8 cellular contexts compared by ENCODE assay signal in the genomic region with DNA sequence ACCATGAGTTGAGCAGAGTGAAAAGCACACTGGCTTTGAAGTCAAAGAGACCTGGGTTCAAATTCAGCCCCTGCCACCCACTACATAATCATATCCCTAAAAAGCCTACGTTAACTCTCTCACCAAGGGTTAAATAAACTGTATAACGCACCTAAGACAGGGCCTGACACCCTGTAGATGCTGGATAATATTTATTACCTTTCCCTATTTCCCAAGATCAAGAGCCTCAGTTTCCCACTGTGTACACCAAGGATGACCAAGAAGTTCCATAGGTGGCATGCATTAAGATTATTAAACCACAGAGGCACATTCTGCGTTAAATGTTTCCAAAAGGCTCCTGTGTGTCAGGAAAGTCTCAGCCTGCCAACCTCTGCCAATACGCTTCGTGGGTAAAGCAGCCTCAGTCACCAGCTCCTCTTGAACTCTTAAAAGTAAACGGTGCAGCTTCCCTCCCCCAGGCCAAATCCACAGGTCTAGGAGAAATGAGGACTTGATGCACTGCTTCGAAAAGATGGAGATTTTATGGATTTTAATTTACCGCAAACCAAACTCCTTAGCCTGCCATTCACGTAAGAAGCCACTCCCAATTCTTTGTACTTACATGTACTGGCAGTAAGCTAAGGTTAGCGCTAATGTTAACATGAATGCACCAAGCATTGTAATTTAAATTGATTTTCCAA. TPM values are rescaled to one million over a fixed set of nuclear protein-coding genes. Genes with fewer than 3 reads are reported as not detected.
DNase-seq lines count a peak whose midpoint lies in the region; ATAC-seq and TF ChIP-seq lines count a peak whose summit lies in the region.

No MANE protein-coding gene starts in this region.

- peak overlapping the region; percentile 83 for H3K4me3 Mint-ChIP-seq in activated CD8-positive, alpha-beta T cell treated with anti-CD3 and anti-CD28 coated beads for 36 hours

- intact Hi-C loops in Right ventricle myocardium superior (cut with DNase I) (loop anchor here (10.0 kb wide), 1 partner anchor 62 kb away; no protein-coding TSS in a partner anchor), left lung (cut with DNase I) (no loop called here), upper lobe of right lung (cut with DNase I) (no loop called here)
- intact Hi-C loops in activated CD8-positive, alpha-beta T cell treated with anti-CD3 and anti-CD28 coated beads for 36 hours (cut with micrococcal nuclease) = loop anchor here (5.0 kb wide), 3 partner anchors 45 to 70 kb away; no protein-coding TSS in a partner anchor

- CTCF ChIA-PET in activated CD8-positive, alpha-beta T cell treated with anti-CD3 and anti-CD28 coated beads for 36 hours (lab: Charles Lee) = interaction anchor here (0.8 to 2.7 kb wide), 14 partner anchors 9 to 75 kb away, joined by 3 to 11 read pairs (median 3); no protein-coding TSS in a partner anchor

- H3K4me1 ChIP-seq in right atrium auricular region (peaks cover 0 to 68% of the 10 kb centered on the region in 2 donors), left lung (peaks cover 25 to 80% of the 10 kb centered on the region in 2 donors), upper lobe of right lung (peaks cover 66% of the 10 kb centered on the region)

- H3K36me3 Mint-ChIP-seq in activated CD8-positive, alpha-beta T cell treated with anti-CD3 and anti-CD28 coated beads for 36 hours (ENCODE audit: low read depth) = peaks cover 23% of the 10 kb centered on the region

- H3K9me3 Mint-ChIP-seq in activated CD8-positive, alpha-beta T cell treated with anti-CD3 and anti-CD28 coated beads for 36 hours = no peaks in the 10 kb centered on the region

- no peaks in the 10 kb centered on the region for H3K36me3 ChIP-seq in right atrium auricular region
- H3K36me3 ChIP-seq in left lung = no peaks in the 10 kb centered on the region
- H3K36me3 ChIP-seq in upper lobe of right lung = no peaks in the 10 kb centered on the region

- POLR2A ChIA-PET in activated CD8-positive, alpha-beta T cell treated with anti-CD3 and anti-CD28 coated beads for 36 hours (lab: Charles Lee) = interaction anchor here (0.8 to 2.8 kb wide), 13 partner anchors 9 to 79 kb away, joined by 3 to 11 read pairs (median 3); no protein-coding TSS in a partner anchor

- H3K9me3 ChIP-seq in right atrium auricular region = no peaks in the 10 kb centered on the region
- no peaks in the 10 kb centered on the region for H3K9me3 ChIP-seq in left lung
- H3K9me3 ChIP-seq in upper lobe of right lung = no peaks in the 10 kb centered on the region

- peak overlapping the region; percentile 86 for H3K27ac Mint-ChIP-seq in activated CD8-positive, alpha-beta T cell treated with anti-CD3 and anti-CD28 coated beads for 36 hours

- DNase-seq in right atrium auricular region (ENCODE audit: low spot score) (no peak), Right ventricle myocardium superior (no peak), left lung (peak in 1 of 2 donors; percentile 37), upper lobe of right lung (no peak), NCI-H2227 treated with DMSO at 0.1 percent for 48 hours (lab: John Stamatoyannopoulos, UW) (no peak), NCI-H146 treated with DMSO at 0.1 percent for 48 hours (lab: John Stamatoyannopoulos, UW; ENCODE audit: unreplicated experiment) (no peak)
- peak; percentile 39 for DNase-seq in activated CD8-positive, alpha-beta T cell treated with anti-CD3 and anti-CD28 coated beads for 36 hours

- H3K27me3 ChIP-seq in right atrium auricular region (no peaks in the 10 kb centered on the region), left lung (no peaks in the 10 kb centered on the region), upper lobe of right lung (no peaks in the 10 kb centered on the region)

- TF ChIP-seq CTCF in right atrium auricular region (IDR thresholded peaks at IDR 0.05) (no peak), left lung (IDR thresholded peaks at IDR 0.05) (no peak), upper lobe of right lung (IDR thresholded peaks at IDR 0.05) (no peak)
- TF ChIP-seq CTCF in activated CD8-positive, alpha-beta T cell treated with anti-CD3 and anti-CD28 coated beads for 36 hours (IDR thresholded peaks at IDR 0.05) = no peak

- ATAC-seq in Right ventricle myocardium superior (ENCODE audit: poor library complexity) (no peak), left lung (peak; percentile 21), upper lobe of right lung (no peak), HG03354 (IDR thresholded peaks at IDR 0.05; ENCODE audit: poor library complexity, severe bottlenecking, unreplicated experiment) (no peak)
- no peak for ATAC-seq in activated CD8-positive, alpha-beta T cell treated with anti-CD3 and anti-CD28 coated beads for 36 hours

- H3K4me3 ChIP-seq in right atrium auricular region = peak overlapping the region; percentile 2 to 88
- H3K4me3 ChIP-seq in left lung = peak overlapping the region in 1 of 2 donors; percentile 81
- peak overlapping the region; percentile 79 for H3K4me3 ChIP-seq in upper lobe of right lung

- H3K4me1 Mint-ChIP-seq in activated CD8-positive, alpha-beta T cell treated with anti-CD3 and anti-CD28 coated beads for 36 hours (ENCODE audit: low read depth) = peaks cover 64% of the 10 kb centered on the region

- no peaks in the 10 kb centered on the region for H3K27me3 Mint-ChIP-seq in activated CD8-positive, alpha-beta T cell treated with anti-CD3 and anti-CD28 coated beads for 36 hours

- peak overlapping the region; percentile 98 to 100 for H3K27ac ChIP-seq in right atrium auricular region
- peak overlapping the region; percentile 94 for H3K27ac ChIP-seq in left lung
- H3K27ac ChIP-seq in upper lobe of right lung = peak overlapping the region; percentile 1

RNA-seq across cellular contexts. Expression of a gene that starts 2.7 kb away (rescaled TPM):
- total RNA-seq in right atrium auricular region (10 to 100 TPM; 29.0 to 36.2 TPM), Right ventricle myocardium superior (32.9 TPM), left lung (10 to 100 TPM; 26.1 to 42.3 TPM), upper lobe of right lung (39.5 TPM)
- 10 to 100 TPM; 39.4 to 47.0 TPM for total RNA-seq in activated CD8-positive, alpha-beta T cell treated with anti-CD3 and anti-CD28 coated beads for 36 hours

Comparison
In these comparisons a context has a peak if more than half of its experiments do, and no peak if none do; other contexts are left out.
1. H3K27ac ChIP-seq: peak in every context shown above with its lines; median percentile 99 in right atrium auricular region; 94 in left lung; 1 in upper lobe of right lung.
2. intact Hi-C loops: an anchor here in Right ventricle myocardium superior (10.0 kb wide) and activated CD8-positive, alpha-beta T cell treated with anti-CD3 and anti-CD28 coated beads for 36 hours (5.0 kb wide); none called in left lung and upper lobe of right lung.